ENCODE assay signal across 16 cellular contexts in the genomic region with DNA sequence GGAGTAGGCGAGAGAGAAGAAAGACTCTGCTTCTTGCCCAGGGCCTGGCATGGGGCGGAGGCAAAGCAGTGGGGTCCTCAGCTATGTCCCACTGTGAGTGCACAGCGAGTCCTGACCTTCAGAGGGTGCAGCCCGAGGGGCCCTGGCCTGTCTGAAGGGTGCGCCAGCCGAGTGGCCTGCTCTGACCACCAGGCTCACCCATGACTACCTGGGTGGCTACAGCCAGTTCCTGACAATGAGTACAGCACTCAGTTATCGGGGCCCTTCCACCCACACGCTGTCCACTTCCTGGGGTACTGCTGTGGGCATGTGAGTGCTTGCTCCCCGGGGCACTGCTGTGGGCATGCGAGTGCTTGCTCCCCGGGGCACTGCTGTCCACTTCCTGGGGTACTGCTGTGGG.
DNase-seq lines count a peak whose midpoint lies in the region; ATAC-seq and TF ChIP-seq lines count a peak whose summit lies in the region.
"Had no signal": no experiment of that assay in that cellular context is flagged by ENCODE, and none has a peak within 500 bp of the region (broad histone marks: within the 10 kb centered on the region; RNA-seq: fewer than 3 reads in every experiment).

No MANE protein-coding gene starts in this region.

- no peaks in the 10 kb centered on the region for H3K9me3 ChIP-seq in upper lobe of right lung
- H3K9me3 ChIP-seq: BLaER1 had no signal

- no peaks in the 10 kb centered on the region for H3K36me3 ChIP-seq in upper lobe of right lung
- H3K36me3 ChIP-seq: BLaER1 had no signal

- H3K27me3 ChIP-seq in upper lobe of right lung, result no peaks in the 10 kb centered on the region
- H3K27me3 ChIP-seq: BLaER1 had no signal

- H3K27me3 Mint-ChIP-seq in activated T-cell treated with anti-CD3 and anti-CD28 coated beads, Interleukin-2, amount 50 U/mL, for 24 hours, result peaks cover 10% of the 10 kb centered on the region
- peaks cover 8% of the 10 kb centered on the region for H3K27me3 Mint-ChIP-seq in activated T-cell treated with anti-CD3 and anti-CD28 coated beads, Interleukin-2, amount 50 U/mL, for 4 hours (ENCODE audit: low read depth)

- no peak overlapping the region for H3K4me3 Mint-ChIP-seq in activated T-cell treated with anti-CD3 and anti-CD28 coated beads, Interleukin-2, amount 50 U/mL, for 24 hours
- H3K4me3 Mint-ChIP-seq in activated T-cell treated with anti-CD3 and anti-CD28 coated beads, Interleukin-2, amount 50 U/mL, for 4 hours, result no peak overlapping the region
- H3K4me3 Mint-ChIP-seq: CD8-positive, alpha-beta memory T cell; GM23338 had no signal

- H3K9me3 Mint-ChIP-seq in activated T-cell treated with anti-CD3 and anti-CD28 coated beads, Interleukin-2, amount 50 U/mL, for 24 hours, result no peaks in the 10 kb centered on the region
- H3K9me3 Mint-ChIP-seq in activated T-cell treated with anti-CD3 and anti-CD28 coated beads, Interleukin-2, amount 50 U/mL, for 4 hours, result no peaks in the 10 kb centered on the region
- H3K9me3 Mint-ChIP-seq: CD8-positive, alpha-beta memory T cell; GM23338 had no signal

- DNase-seq in activated T-cell treated with anti-CD3 and anti-CD28 coated beads, Interleukin-2, amount 50 U/mL, for 24 hours, result peak; percentile 11
- DNase-seq in activated T-cell treated with anti-CD3 and anti-CD28 coated beads, Interleukin-2, amount 50 U/mL, for 4 hours, result no peak
- DNase-seq in mesenteric fat pad (ENCODE audit: low spot score), result peak; percentile 64
- DNase-seq in upper lobe of right lung, result peak; percentile 46
- DNase-seq in KBM-7, result no peak
- DNase-seq in cardiac septum (ENCODE audit: low spot score), result no peak
- DNase-seq in NCI-H1092 (lab: John Stamatoyannopoulos, UW), result no peak
- DNase-seq: 8988T; AML-193; CD8-positive, alpha-beta memory T cell; DND-41; GDM1; H7 had no signal

- intact Hi-C loops in upper lobe of right lung (cut with DNase I) (no loop called here), cardiac septum (cut with DNase I) (no loop called here)

- no peak overlapping the region for H3K27ac ChIP-seq in upper lobe of right lung
- H3K27ac ChIP-seq: BLaER1 had no signal

- no peak overlapping the region for H3K27ac Mint-ChIP-seq in activated T-cell treated with anti-CD3 and anti-CD28 coated beads, Interleukin-2, amount 50 U/mL, for 24 hours
- H3K27ac Mint-ChIP-seq: GM23338 had no signal

- ATAC-seq in activated T-cell treated with anti-CD3 and anti-CD28 coated beads, Interleukin-2, amount 50 U/mL, for 4 hours, result no peak
- ATAC-seq in upper lobe of right lung, result peak; percentile 29
- ATAC-seq: GM23338 had no signal

- no peaks in the 10 kb centered on the region for H3K4me1 ChIP-seq in upper lobe of right lung
- H3K4me1 ChIP-seq: BLaER1, Caco-2 had no signal

- in situ Hi-C loops in KBM-7 (cut with MboI; ENCODE audit: low pct_unique_long_range_greater_than_20kb, low sequenced_read_pairs), result no loop called here

- H3K4me3 ChIP-seq in upper lobe of right lung, result no peak overlapping the region
- H3K4me3 ChIP-seq: BLaER1, GM23338 had no signal

- H3K4me1 Mint-ChIP-seq in activated T-cell treated with anti-CD3 and anti-CD28 coated beads, Interleukin-2, amount 50 U/mL, for 24 hours (ENCODE audit: low read depth), result no peaks in the 10 kb centered on the region
- no peaks in the 10 kb centered on the region for H3K4me1 Mint-ChIP-seq in activated T-cell treated with anti-CD3 and anti-CD28 coated beads, Interleukin-2, amount 50 U/mL, for 4 hours (ENCODE audit: low read depth)
- H3K4me1 Mint-ChIP-seq: CD8-positive, alpha-beta memory T cell; GM23338 had no signal

- no peaks in the 10 kb centered on the region for H3K36me3 Mint-ChIP-seq in activated T-cell treated with anti-CD3 and anti-CD28 coated beads, Interleukin-2, amount 50 U/mL, for 24 hours (ENCODE audit: low read depth)
- no peaks in the 10 kb centered on the region for H3K36me3 Mint-ChIP-seq in activated T-cell treated with anti-CD3 and anti-CD28 coated beads, Interleukin-2, amount 50 U/mL, for 4 hours (ENCODE audit: insufficient read depth)
- H3K36me3 Mint-ChIP-seq: CD8-positive, alpha-beta memory T cell had no signal

- no peak for TF ChIP-seq CTCF in upper lobe of right lung (IDR thresholded peaks at IDR 0.05)

Comparison
In these comparisons a context has a peak if more than half of its experiments do, and no peak if none do; other contexts are left out.
1. DNase-seq: peak in activated T-cell treated with anti-CD3 and anti-CD28 coated beads, Interleukin-2, amount 50 U/mL, for 24 hours (single experiment), mesenteric fat pad (single experiment) and upper lobe of right lung (single experiment); none in activated T-cell treated with anti-CD3 and anti-CD28 coated beads, Interleukin-2, amount 50 U/mL, for 4 hours (single experiment), KBM-7 (single experiment), cardiac septum (single experiment) and NCI-H1092 (single experiment).